9 cellular contexts compared by ENCODE assay signal in genomic region chr1:192983349-192983980, GRCh38.
A peak's percentile ranks its signal among the peaks of the same experiment; 100 is the strongest.
DNase-seq lines count a peak whose midpoint lies in the region; ATAC-seq and TF ChIP-seq lines count a peak whose summit lies in the region.
"Had no signal": no experiment of that assay in that cellular context is flagged by ENCODE, and none has a peak within 500 bp of the region (broad histone marks: within the 10 kb centered on the region; RNA-seq: fewer than 3 reads in every experiment).

No MANE protein-coding gene starts in this region.

- DNase-seq in mucosa of descending colon (no peak), BE2C (no peak), H7 (no peak), MM.1S (no peak), dedifferentiated amniotic fluid mesenchymal stem cell (ENCODE audit: extremely low spot score) (no peak)

- no peaks in the 10 kb centered on the region for H4K20me1 ChIP-seq in MM.1S (ENCODE audit: insufficient read depth, low read length)

- no peak for TF ChIP-seq CTCF in mucosa of descending colon (IDR thresholded peaks at IDR 0.05)
- TF ChIP-seq CTCF in BE2C (IDR thresholded peaks at IDR 0.05; ENCODE audit: low read depth, low read length): no peak
- no peak for TF ChIP-seq CTCF in MM.1S (IDR thresholded peaks at IDR 0.05; ENCODE audit: low read length)

- H3K4me1 ChIP-seq in mucosa of descending colon (ENCODE audit: low read depth) (peaks cover 2% of the 10 kb centered on the region), BE2C (no peaks in the 10 kb centered on the region), MM.1S (ENCODE audit: low read length) (no peaks in the 10 kb centered on the region)
- H3K4me1 ChIP-seq: SJSA1 had no signal

- no peaks in the 10 kb centered on the region for H3F3A ChIP-seq in MM.1S (ENCODE audit: insufficient read depth, low read length)

- H3K36me3 ChIP-seq in mucosa of descending colon (ENCODE audit: low read depth) (no peaks in the 10 kb centered on the region), BE2C (no peaks in the 10 kb centered on the region), H7 (replicated peaks; ENCODE audit: control insufficient read depth, insufficient read depth, low read length) (no peaks in the 10 kb centered on the region), MM.1S (replicated peaks; ENCODE audit: insufficient read depth, low read length) (no peaks in the 10 kb centered on the region)
- H3K36me3 ChIP-seq: SJSA1 had no signal

- H3K9me3 ChIP-seq in mucosa of descending colon (no peaks in the 10 kb centered on the region), BE2C (no peaks in the 10 kb centered on the region), MM.1S (replicated peaks; ENCODE audit: insufficient read depth, low read length) (no peaks in the 10 kb centered on the region)
- H3K9me3 ChIP-seq: SJSA1 had no signal

- no peaks in the 10 kb centered on the region for H3K9me2 ChIP-seq in MM.1S (replicated peaks; ENCODE audit: insufficient read depth, low read length)

- intact Hi-C loops in mucosa of descending colon (cut with DNase I, micrococcal nuclease): no loop called here

- no peak overlapping the region for H3K9ac ChIP-seq in MM.1S (ENCODE audit: low read length)

- no peak overlapping the region for H3K27ac ChIP-seq in MM.1S (ENCODE audit: low read length)
- H3K27ac ChIP-seq: SJSA1 had no signal

- H3K4me2 ChIP-seq in MM.1S (ENCODE audit: low read depth, low read length): no peak overlapping the region

- H3K4me3 ChIP-seq in mucosa of descending colon (no peak overlapping the region), BE2C (ENCODE audit: low read depth, low read length) (no peak overlapping the region), H7 (ENCODE audit: insufficient read depth, low read depth, low read length) (no peak overlapping the region), MM.1S (ENCODE audit: low read length) (no peak overlapping the region)
- H3K4me3 ChIP-seq: SJSA1 had no signal

- H3K79me2 ChIP-seq in MM.1S (ENCODE audit: low read length): no peaks in the 10 kb centered on the region

- H3K27me3 ChIP-seq in BE2C (no peaks in the 10 kb centered on the region), H7 (ENCODE audit: control insufficient read depth, insufficient read depth, low read length) (no peaks in the 10 kb centered on the region), MM.1S (replicated peaks; ENCODE audit: insufficient read depth, low read length) (no peaks in the 10 kb centered on the region)
- H3K27me3 ChIP-seq: SJSA1 had no signal

- ATAC-seq in GM18868 (IDR thresholded peaks at IDR 0.05; ENCODE audit: unreplicated experiment) (peak; percentile 94), GM21723 (IDR thresholded peaks at IDR 0.05; ENCODE audit: unreplicated experiment) (peak; percentile 89), HG03575 (IDR thresholded peaks at IDR 0.05; ENCODE audit: extremely low read depth, insufficient number of reproducible peaks, low FRiP score, unreplicated experiment) (peak; percentile 78), mucosa of descending colon (peak; percentile 35)

- H2AFZ ChIP-seq in MM.1S (ENCODE audit: low read length): no peak overlapping the region

Comparison
In these comparisons a context has a peak if more than half of its experiments do, and no peak if none do; other contexts are left out.
1. ATAC-seq: peak in every context shown above with its lines; median percentile 94 in GM18868; 89 in GM21723; 78 in HG03575; 35 in mucosa of descending colon.